1 cellular context compared by ENCODE assay signal in the genomic region with DNA sequence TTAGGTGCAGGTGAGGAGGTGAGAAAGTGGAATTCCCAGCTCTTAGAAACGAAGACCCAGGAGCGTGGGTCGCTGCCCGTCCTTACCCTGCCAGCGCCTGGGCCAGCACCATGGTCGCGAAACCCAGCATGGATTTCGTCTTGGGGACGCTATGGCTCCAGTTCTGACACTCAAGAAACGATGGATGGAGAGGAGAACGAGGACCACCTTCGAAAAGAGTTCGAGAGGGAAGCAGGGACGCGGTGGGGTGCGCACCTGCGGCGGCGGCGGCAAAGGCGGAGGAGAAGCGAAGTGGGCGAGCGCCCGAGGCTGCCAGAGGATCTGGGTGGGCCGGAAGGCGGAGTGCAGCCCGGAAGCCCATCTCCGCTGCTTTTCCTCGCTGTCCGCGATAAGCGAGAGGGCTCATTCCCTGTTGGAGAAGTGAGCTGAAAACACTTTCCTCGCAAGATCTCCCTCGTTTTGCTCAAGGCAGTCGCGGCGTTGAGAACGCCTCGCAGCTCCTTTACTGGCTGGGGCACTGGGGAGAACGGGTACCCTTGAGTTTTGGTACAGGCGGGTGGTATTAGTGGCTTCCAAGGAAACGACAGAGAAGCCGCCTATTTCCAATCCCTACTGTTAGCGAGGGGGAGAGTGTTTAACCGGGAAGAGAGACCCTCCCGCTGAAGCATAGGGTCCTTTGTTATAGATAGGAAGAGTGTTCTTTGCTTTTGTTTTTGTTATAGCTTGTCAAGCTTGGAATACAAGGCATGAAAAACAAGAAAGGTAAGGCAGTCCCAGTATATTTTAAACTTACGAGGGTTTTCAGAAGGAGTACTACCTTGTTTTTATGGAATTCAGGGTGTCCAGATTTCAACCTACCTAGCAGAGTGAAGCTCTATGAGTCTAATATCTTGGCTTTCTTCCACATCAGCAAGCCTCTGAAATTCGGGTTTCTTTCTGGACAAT.
A peak's percentile ranks its signal among the peaks of the same experiment; 100 is the strongest.
TF ChIP-seq lines count a peak whose summit lies in the region.

No MANE protein-coding gene starts in this region.

TF ChIP-seq in HEK293, 187 proteins besides CTCF, POLR2A, EP300 and RAD21 (continued from another document and continues in another):
- TF ChIP-seq, protein P1, sequence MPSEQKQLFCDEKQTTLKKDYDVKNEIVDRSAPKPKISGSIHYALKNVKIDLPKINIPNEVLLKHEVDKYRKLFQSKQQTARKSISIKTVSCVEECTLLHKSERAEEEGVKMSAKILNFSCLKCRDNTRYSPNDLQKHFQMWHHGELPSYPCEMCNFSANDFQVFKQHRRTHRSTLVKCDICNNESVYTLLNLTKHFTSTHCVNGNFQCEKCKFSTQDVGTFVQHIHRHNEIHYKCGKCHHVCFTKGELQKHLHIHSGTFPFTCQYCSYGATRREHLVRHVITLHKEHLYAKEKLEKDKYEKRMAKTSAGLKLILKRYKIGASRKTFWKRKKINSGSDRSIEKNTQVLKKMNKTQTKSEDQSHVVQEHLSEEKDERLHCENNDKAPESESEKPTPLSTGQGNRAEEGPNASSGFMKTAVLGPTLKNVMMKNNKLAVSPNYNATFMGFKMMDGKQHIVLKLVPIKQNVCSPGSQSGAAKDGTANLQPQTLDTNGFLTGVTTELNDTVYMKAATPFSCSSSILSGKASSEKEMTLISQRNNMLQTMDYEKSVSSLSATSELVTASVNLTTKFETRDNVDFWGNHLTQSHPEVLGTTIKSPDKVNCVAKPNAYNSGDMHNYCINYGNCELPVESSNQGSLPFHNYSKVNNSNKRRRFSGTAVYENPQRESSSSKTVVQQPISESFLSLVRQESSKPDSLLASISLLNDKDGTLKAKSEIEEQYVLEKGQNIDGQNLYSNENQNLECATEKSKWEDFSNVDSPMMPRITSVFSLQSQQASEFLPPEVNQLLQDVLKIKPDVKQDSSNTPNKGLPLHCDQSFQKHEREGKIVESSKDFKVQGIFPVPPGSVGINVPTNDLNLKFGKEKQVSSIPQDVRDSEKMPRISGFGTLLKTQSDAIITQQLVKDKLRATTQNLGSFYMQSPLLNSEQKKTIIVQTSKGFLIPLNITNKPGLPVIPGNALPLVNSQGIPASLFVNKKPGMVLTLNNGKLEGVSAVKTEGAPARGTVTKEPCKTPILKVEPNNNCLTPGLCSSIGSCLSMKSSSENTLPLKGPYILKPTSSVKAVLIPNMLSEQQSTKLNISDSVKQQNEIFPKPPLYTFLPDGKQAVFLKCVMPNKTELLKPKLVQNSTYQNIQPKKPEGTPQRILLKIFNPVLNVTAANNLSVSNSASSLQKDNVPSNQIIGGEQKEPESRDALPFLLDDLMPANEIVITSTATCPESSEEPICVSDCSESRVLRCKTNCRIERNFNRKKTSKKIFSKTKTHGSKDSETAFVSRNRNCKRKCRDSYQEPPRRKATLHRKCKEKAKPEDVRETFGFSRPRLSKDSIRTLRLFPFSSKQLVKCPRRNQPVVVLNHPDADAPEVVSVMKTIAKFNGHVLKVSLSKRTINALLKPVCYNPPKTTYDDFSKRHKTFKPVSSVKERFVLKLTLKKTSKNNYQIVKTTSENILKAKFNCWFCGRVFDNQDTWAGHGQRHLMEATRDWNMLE (tag by site-specific recombination; conservative IDR thresholded peaks at IDR 0.05; ENCODE audit: low read depth): 0 out of 2 replicates have a peak, but pooled peaks have one; percentile 29
- TF ChIP-seq ZNF223 (tag by site-specific recombination; IDR thresholded peaks at IDR 0.05) (no peak), ZNF302 (tag by site-specific recombination; IDR thresholded peaks at IDR 0.05; ENCODE audit: low read depth) (no peak), ZNF324 (tag by site-specific recombination; IDR thresholded peaks at IDR 0.05) (no peak), SP7 (tag by site-specific recombination; IDR thresholded peaks at IDR 0.05) (peak; percentile 66), ZFP69B (tag by site-specific recombination; IDR thresholded peaks at IDR 0.05) (no peak), ZNF76 (tag by site-specific recombination; IDR thresholded peaks at IDR 0.05; ENCODE audit: borderline replicate concordance, low read depth) (0 out of 2 replicates have a peak, but pooled peaks have one; percentile 18), REPIN1 (tag by site-specific recombination; IDR thresholded peaks at IDR 0.05; ENCODE audit: low read depth) (no peak), SP3 (tag by site-specific recombination; IDR thresholded peaks at IDR 0.05) (0 out of 2 replicates have a peak, but pooled peaks have one; percentile 12), ZNF366 (tag by site-specific recombination; conservative IDR thresholded peaks at IDR 0.05) (peak; percentile 57; the same call in 1 of the 2 replicates), ZEB2 (tag by site-specific recombination; IDR thresholded peaks at IDR 0.05) (peak; percentile 47; the same call in 1 of the 2 replicates), ZNF571 (tag by site-specific recombination; IDR thresholded peaks at IDR 0.05) (no peak), ZNF2 (tag by site-specific recombination; IDR thresholded peaks at IDR 0.05) (peak; percentile 43), ZNF555 (tag by site-specific recombination; conservative IDR thresholded peaks at IDR 0.05) (no peak), ZNF501 (tag by site-specific recombination; IDR thresholded peaks at IDR 0.05) (peak; percentile 76; the same call in 1 of the 2 replicates), IKZF3 (tag by site-specific recombination; IDR thresholded peaks at IDR 0.05) (peak; percentile 75), WT1 (tag by site-specific recombination; IDR thresholded peaks at IDR 0.05) (0 out of 2 replicates have a peak, but pooled peaks have one; percentile 11), TCF7L2 (IDR thresholded peaks at IDR 0.05; ENCODE audit: borderline replicate concordance, low read depth, low read length) (no peak), ZBTB21 (tag by site-specific recombination; IDR thresholded peaks at IDR 0.05) (no peak), KLF8 (tag by site-specific recombination; IDR thresholded peaks at IDR 0.05) (peak; percentile 79; the same call in 1 of the 2 replicates), ZNF155 (tag by site-specific recombination; IDR thresholded peaks at IDR 0.05) (no peak), ZNF843 (tag by site-specific recombination; IDR thresholded peaks at IDR 0.05) (0 out of 2 replicates have a peak, but pooled peaks have one; percentile 27), ZNF791 (tag by site-specific recombination; IDR thresholded peaks at IDR 0.05) (no peak), ZNF610 (tag by site-specific recombination; IDR thresholded peaks at IDR 0.05; ENCODE audit: borderline replicate concordance) (no peak), OVOL3 (tag by site-specific recombination; IDR thresholded peaks at IDR 0.05) (no peak), ZNF660 (tag by site-specific recombination; IDR thresholded peaks at IDR 0.05) (0 out of 2 replicates have a peak, but pooled peaks have one; percentile 19), ZBTB8A (tag by site-specific recombination; IDR thresholded peaks at IDR 0.05) (peak; percentile 93), ZNF600 (tag by site-specific recombination; IDR thresholded peaks at IDR 0.05) (peak; percentile 91), ZNF560 (tag by site-specific recombination; IDR thresholded peaks at IDR 0.05; ENCODE audit: borderline replicate concordance) (no peak), KLF7 (tag by site-specific recombination; IDR thresholded peaks at IDR 0.05; ENCODE audit: borderline replicate concordance) (0 out of 2 replicates have a peak, but pooled peaks have one; percentile 21), YY2 (tag by site-specific recombination; IDR thresholded peaks at IDR 0.05) (no peak)
- TF ChIP-seq, protein P2, sequence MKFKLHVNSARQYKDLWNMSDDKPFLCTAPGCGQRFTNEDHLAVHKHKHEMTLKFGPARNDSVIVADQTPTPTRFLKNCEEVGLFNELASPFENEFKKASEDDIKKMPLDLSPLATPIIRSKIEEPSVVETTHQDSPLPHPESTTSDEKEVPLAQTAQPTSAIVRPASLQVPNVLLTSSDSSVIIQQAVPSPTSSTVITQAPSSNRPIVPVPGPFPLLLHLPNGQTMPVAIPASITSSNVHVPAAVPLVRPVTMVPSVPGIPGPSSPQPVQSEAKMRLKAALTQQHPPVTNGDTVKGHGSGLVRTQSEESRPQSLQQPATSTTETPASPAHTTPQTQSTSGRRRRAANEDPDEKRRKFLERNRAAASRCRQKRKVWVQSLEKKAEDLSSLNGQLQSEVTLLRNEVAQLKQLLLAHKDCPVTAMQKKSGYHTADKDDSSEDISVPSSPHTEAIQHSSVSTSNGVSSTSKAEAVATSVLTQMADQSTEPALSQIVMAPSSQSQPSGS (tag by site-specific recombination; IDR thresholded peaks at IDR 0.05; ENCODE audit: low read depth): no peak
- TF ChIP-seq, protein P3, sequence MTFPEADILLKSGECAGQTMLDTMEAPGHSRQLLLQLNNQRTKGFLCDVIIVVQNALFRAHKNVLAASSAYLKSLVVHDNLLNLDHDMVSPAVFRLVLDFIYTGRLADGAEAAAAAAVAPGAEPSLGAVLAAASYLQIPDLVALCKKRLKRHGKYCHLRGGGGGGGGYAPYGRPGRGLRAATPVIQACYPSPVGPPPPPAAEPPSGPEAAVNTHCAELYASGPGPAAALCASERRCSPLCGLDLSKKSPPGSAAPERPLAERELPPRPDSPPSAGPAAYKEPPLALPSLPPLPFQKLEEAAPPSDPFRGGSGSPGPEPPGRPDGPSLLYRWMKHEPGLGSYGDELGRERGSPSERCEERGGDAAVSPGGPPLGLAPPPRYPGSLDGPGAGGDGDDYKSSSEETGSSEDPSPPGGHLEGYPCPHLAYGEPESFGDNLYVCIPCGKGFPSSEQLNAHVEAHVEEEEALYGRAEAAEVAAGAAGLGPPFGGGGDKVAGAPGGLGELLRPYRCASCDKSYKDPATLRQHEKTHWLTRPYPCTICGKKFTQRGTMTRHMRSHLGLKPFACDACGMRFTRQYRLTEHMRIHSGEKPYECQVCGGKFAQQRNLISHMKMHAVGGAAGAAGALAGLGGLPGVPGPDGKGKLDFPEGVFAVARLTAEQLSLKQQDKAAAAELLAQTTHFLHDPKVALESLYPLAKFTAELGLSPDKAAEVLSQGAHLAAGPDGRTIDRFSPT (tag by site-specific recombination; IDR thresholded peaks at IDR 0.05): peak; percentile 88
- TF ChIP-seq, protein P4, sequence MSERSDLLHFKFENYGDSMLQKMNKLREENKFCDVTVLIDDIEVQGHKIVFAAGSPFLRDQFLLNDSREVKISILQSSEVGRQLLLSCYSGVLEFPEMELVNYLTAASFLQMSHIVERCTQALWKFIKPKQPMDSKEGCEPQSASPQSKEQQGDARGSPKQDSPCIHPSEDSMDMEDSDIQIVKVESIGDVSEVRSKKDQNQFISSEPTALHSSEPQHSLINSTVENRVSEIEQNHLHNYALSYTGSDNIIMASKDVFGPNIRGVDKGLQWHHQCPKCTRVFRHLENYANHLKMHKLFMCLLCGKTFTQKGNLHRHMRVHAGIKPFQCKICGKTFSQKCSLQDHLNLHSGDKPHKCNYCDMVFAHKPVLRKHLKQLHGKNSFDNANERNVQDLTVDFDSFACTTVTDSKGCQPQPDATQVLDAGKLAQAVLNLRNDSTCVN (tag by site-specific recombination; optimal IDR thresholded peaks at IDR 0.05): peak; percentile 62
- TF ChIP-seq, protein P5, sequence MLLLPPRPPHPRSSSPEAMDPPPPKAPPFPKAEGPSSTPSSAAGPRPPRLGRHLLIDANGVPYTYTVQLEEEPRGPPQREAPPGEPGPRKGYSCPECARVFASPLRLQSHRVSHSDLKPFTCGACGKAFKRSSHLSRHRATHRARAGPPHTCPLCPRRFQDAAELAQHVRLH (tag by site-specific recombination; IDR thresholded peaks at IDR 0.05): no peak
- TF ChIP-seq, protein P6, sequence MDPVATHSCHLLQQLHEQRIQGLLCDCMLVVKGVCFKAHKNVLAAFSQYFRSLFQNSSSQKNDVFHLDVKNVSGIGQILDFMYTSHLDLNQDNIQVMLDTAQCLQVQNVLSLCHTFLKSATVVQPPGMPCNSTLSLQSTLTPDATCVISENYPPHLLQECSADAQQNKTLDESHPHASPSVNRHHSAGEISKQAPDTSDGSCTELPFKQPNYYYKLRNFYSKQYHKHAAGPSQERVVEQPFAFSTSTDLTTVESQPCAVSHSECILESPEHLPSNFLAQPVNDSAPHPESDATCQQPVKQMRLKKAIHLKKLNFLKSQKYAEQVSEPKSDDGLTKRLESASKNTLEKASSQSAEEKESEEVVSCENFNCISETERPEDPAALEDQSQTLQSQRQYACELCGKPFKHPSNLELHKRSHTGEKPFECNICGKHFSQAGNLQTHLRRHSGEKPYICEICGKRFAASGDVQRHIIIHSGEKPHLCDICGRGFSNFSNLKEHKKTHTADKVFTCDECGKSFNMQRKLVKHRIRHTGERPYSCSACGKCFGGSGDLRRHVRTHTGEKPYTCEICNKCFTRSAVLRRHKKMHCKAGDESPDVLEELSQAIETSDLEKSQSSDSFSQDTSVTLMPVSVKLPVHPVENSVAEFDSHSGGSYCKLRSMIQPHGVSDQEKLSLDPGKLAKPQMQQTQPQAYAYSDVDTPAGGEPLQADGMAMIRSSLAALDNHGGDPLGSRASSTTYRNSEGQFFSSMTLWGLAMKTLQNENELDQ (tag by site-specific recombination; IDR thresholded peaks at IDR 0.05; ENCODE audit: low read depth): no peak
- TF ChIP-seq, protein P7, sequence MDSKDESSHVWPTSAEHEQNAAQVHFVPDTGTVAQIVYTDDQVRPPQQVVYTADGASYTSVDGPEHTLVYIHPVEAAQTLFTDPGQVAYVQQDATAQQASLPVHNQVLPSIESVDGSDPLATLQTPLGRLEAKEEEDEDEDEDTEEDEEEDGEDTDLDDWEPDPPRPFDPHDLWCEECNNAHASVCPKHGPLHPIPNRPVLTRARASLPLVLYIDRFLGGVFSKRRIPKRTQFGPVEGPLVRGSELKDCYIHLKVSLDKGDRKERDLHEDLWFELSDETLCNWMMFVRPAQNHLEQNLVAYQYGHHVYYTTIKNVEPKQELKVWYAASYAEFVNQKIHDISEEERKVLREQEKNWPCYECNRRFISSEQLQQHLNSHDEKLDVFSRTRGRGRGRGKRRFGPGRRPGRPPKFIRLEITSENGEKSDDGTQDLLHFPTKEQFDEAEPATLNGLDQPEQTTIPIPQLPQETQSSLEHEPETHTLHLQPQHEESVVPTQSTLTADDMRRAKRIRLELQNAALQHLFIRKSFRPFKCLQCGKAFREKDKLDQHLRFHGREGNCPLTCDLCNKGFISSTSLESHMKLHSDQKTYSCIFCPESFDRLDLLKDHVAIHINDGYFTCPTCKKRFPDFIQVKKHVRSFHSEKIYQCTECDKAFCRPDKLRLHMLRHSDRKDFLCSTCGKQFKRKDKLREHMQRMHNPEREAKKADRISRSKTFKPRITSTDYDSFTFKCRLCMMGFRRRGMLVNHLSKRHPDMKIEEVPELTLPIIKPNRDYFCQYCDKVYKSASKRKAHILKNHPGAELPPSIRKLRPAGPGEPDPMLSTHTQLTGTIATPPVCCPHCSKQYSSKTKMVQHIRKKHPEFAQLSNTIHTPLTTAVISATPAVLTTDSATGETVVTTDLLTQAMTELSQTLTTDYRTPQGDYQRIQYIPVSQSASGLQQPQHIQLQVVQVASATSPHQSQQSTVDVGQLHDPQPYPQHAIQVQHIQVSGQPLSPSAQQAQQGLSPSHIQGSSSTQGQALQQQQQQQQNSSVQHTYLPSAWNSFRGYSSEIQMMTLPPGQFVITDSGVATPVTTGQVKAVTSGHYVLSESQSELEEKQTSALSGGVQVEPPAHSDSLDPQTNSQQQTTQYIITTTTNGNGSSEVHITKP (tag by site-specific recombination; IDR thresholded peaks at IDR 0.05): peak; percentile 49; the same call in 1 of the 2 replicates
- TF ChIP-seq, protein P8, sequence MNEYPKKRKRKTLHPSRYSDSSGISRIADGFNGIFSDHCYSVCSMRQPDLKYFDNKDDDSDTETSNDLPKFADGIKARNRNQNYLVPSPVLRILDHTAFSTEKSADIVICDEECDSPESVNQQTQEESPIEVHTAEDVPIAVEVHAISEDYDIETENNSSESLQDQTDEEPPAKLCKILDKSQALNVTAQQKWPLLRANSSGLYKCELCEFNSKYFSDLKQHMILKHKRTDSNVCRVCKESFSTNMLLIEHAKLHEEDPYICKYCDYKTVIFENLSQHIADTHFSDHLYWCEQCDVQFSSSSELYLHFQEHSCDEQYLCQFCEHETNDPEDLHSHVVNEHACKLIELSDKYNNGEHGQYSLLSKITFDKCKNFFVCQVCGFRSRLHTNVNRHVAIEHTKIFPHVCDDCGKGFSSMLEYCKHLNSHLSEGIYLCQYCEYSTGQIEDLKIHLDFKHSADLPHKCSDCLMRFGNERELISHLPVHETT (tag by site-specific recombination; IDR thresholded peaks at IDR 0.05): peak; percentile 36; the same call in 1 of the 2 replicates
